ENCODE assay signal across 35 cellular contexts in the genomic region with DNA sequence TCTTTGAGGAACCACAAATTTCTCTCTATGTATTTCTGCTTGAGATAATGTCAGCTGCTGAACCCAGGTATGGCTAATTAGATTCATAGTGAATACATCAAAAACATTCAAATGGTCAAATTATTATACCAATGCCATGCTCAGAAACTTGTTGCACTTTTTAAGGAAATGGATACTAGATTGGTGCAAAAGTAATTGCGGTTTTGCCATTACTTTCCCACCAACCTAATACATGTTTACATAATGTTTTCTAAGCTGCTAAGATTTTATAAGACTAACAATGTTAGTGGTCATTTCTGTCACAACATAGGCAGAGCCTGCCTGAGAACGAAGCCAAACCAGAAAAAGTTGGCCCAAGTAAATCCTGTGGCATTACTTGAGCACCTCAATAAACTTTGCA.
DNase-seq lines count a peak whose midpoint lies in the region; ATAC-seq, FAIRE-seq and TF ChIP-seq lines count a peak whose summit lies in the region.
"Had no signal": no experiment of that assay in that cellular context is flagged by ENCODE, and none has a peak within 500 bp of the region (broad histone marks: within the 10 kb centered on the region; RNA-seq: fewer than 3 reads in every experiment).

No MANE protein-coding gene starts in this region.

- ATAC-seq in HepG2: no peak
- ATAC-seq in right lobe of liver: no peak
- no peak for ATAC-seq in GM12878
- ATAC-seq in HG02763 (IDR thresholded peaks at IDR 0.05; ENCODE audit: unreplicated experiment): no peak
- ATAC-seq: A549; CD8-positive, alpha-beta T cell had no signal

- H3K9me3 ChIP-seq in HepG2 (ENCODE audit: low read length) (peaks cover 19% of the 10 kb centered on the region; the same call in 1 of the 2 replicates), right lobe of liver (no peaks in the 10 kb centered on the region), GM12878 (replicated peaks; ENCODE audit: control insufficient read depth, insufficient read depth, low read length) (no peaks in the 10 kb centered on the region)
- H3K9me3 ChIP-seq: BE2C; BLaER1; BLaER1 treated with 17β-estradiol and CSF1 and Interleukin-3, amounts not matched to agents 10 nM and 100 nM; Caco-2 had no signal

- H3K79me2 ChIP-seq in HepG2 (ENCODE audit: insufficient read depth, low read length) (no peaks in the 10 kb centered on the region), GM12878 (ENCODE audit: control insufficient read depth, insufficient read depth, low read length) (no peaks in the 10 kb centered on the region)

- no peak for TF ChIP-seq CTCF in HepG2 (CRISPR knock-in tag; IDR thresholded peaks at IDR 0.05)
- no peak for TF ChIP-seq CTCF in right lobe of liver (IDR thresholded peaks at IDR 0.05)
- TF ChIP-seq CTCF in GM12878 (IDR thresholded peaks at IDR 0.05 in 2 of 3, conservative IDR thresholded peaks at IDR 0.05 in 1 of 3; ENCODE audit: control insufficient read depth in 2 of 3, extremely low read depth in 1 of 3, insufficient read depth in 1 of 3, low read depth in 3 of 3, low read length in 3 of 3): no peak

- FAIRE-seq in HepG2 (lab: Jason Lieb, UNC) (no peak), GM12878 (lab: Jason Lieb, UNC) (no peak)
- FAIRE-seq: A204.1, A549, D721Med had no signal

- POLR2A ChIA-PET in HepG2 (lab: Yijun Ruan, JAX): no interaction called here
- POLR2A ChIA-PET in HEK293T (lab: Yijun Ruan, JAX): no interaction called here
- POLR2A ChIA-PET in GM12878 (lab: Charles Lee): no interaction called here

- H3K4me2 ChIP-seq in HepG2 (ENCODE audit: low read depth, low read length) (no peak overlapping the region), GM12878 (ENCODE audit: control insufficient read depth, insufficient read depth) (no peak overlapping the region)
- H3K4me2 ChIP-seq: A549; BLaER1; BLaER1 treated with 17β-estradiol and CSF1 and Interleukin-3, amounts not matched to agents 10 nM and 100 nM had no signal

- TF ChIP-seq EP300 in HepG2 (IDR thresholded peaks at IDR 0.05; ENCODE audit: low read depth in 2 of 2, low read length in 2 of 2) (no peak), HepG2 (CRISPR knock-in tag; IDR thresholded peaks at IDR 0.05; ENCODE audit: borderline replicate concordance) (no peak), GM12878 (IDR thresholded peaks at IDR 0.05; ENCODE audit: borderline replicate concordance in 1 of 2, control insufficient read depth in 1 of 2, low read depth in 2 of 2, low read length in 2 of 2) (no peak)

- H2AFZ ChIP-seq in HepG2 (ENCODE audit: low read length): no peak overlapping the region
- H2AFZ ChIP-seq in GM12878 (ENCODE audit: control insufficient read depth, low read depth, low read length): no peak overlapping the region

- H3K36me3 ChIP-seq in HepG2 (replicated peaks in 1 of 2; ENCODE audit: control insufficient read depth in 1 of 2, insufficient read depth in 2 of 2, low read length in 2 of 2): no peaks in the 10 kb centered on the region
- no peaks in the 10 kb centered on the region for H3K36me3 ChIP-seq in right lobe of liver
- H3K36me3 ChIP-seq in GM12878 (ENCODE audit: control insufficient read depth in 2 of 2, insufficient read depth in 2 of 2, low read length in 1 of 2): no peaks in the 10 kb centered on the region
- H3K36me3 ChIP-seq: BE2C; BLaER1; BLaER1 treated with 17β-estradiol and CSF1 and Interleukin-3, amounts not matched to agents 10 nM and 100 nM had no signal

- in situ Hi-C loops in HepG2 (cut with HindIII; ENCODE audit: extremely low pct_ligation_motif_present, low pct_unique_long_range_greater_than_20kb) (no loop called here), GM12878 (cut with MboI) (no loop called here)

- H4K20me1 ChIP-seq in HepG2 (ENCODE audit: insufficient read depth, low read length) (no peaks in the 10 kb centered on the region), GM12878 (ENCODE audit: control insufficient read depth, insufficient read depth) (no peaks in the 10 kb centered on the region)
- H4K20me1 ChIP-seq: BLaER1; BLaER1 treated with 17β-estradiol and CSF1 and Interleukin-3, amounts not matched to agents 10 nM and 100 nM had no signal

- H3K4me3 ChIP-seq in HepG2 (replicated peaks in 1 of 3; ENCODE audit: insufficient read depth in 1 of 3, low read depth in 2 of 3, low read length in 3 of 3) (no peak overlapping the region), right lobe of liver (no peak overlapping the region), GM12878 (no peak overlapping the region)
- H3K4me3 ChIP-seq: A549; BLaER1; BLaER1 treated with 17β-estradiol and CSF1 and Interleukin-3, amounts not matched to agents 10 nM and 100 nM had no signal

- SMC1A ChIA-PET in GM12878 (lab: Charles Lee; ENCODE audit: uncharacterized antibody, unreplicated experiment): no interaction called here

- 3% methylated on average over 2 of the region's 2 CpGs for WGBS in HepG2 (ENCODE audit: low lambda C conversion rate)
- WGBS in right lobe of liver (ENCODE audit: insufficient coverage, low coverage, low lambda C conversion rate, missing lambda C conversion rate): 41% methylated on average over 2 of the region's 2 CpGs
- 0% methylated on average over 2 of the region's 2 CpGs for WGBS in GM12878 (ENCODE audit: insufficient coverage, insufficient replicate concordance, low lambda C conversion rate, missing lambda C conversion rate)

- H3K27me3 ChIP-seq in HepG2 (ENCODE audit: control insufficient read depth in 1 of 2, insufficient read depth in 2 of 2, low read length in 2 of 2): no peaks in the 10 kb centered on the region
- H3K27me3 ChIP-seq in right lobe of liver: no peaks in the 10 kb centered on the region
- no peaks in the 10 kb centered on the region for H3K27me3 ChIP-seq in GM12878 (replicated peaks in 1 of 2; ENCODE audit: control insufficient read depth in 2 of 2, insufficient read depth in 2 of 2, low read length in 1 of 2)
- H3K27me3 ChIP-seq: BE2C; BLaER1; BLaER1 treated with 17β-estradiol and CSF1 and Interleukin-3, amounts not matched to agents 10 nM and 100 nM had no signal

- CTCF ChIA-PET in HepG2 (lab: Yijun Ruan, JAX; ENCODE audit: low intra/inter-chr PET ratio, low total read pairs): no interaction called here
- CTCF ChIA-PET in HEK293T (lab: Yijun Ruan, JAX): no interaction called here
- CTCF ChIA-PET in GM12878 (lab: Yijun Ruan, JAX): no interaction called here

- intact Hi-C loops in HepG2 (cut with micrococcal nuclease; ENCODE audit: unreplicated experiment) (no loop called here), right lobe of liver (cut with DNase I) (no loop called here), GM12878 (cut with micrococcal nuclease; ENCODE audit: unreplicated experiment) (no loop called here)

- RAD21 ChIA-PET in GM12878 (lab: Charles Lee; ENCODE audit: unreplicated experiment): no interaction called here

- H3K9ac ChIP-seq in HepG2 (ENCODE audit: insufficient read depth, low read depth, low read length) (no peak overlapping the region), GM12878 (ENCODE audit: control insufficient read depth, insufficient read depth, low read length) (no peak overlapping the region)
- H3K9ac ChIP-seq: BLaER1; BLaER1 treated with 17β-estradiol and CSF1 and Interleukin-3, amounts not matched to agents 10 nM and 100 nM had no signal

- DNase-seq in HepG2 (ENCODE audit: low spot score) (no peak), right lobe of liver (no peak), HEK293T (ENCODE audit: extremely low spot score) (no peak), astrocyte of the hippocampus (ENCODE audit: low read depth, low spot score) (peak; percentile 1), GM12878 (ENCODE audit: low read depth, low spot score) (no peak), GDM1 (lab: John Stamatoyannopoulos, UW) (no peak), cerebellar nuclear complex (lab: John Stamatoyannopoulos, UW) (no peak)
- DNase-seq: 8988T; ACHN; AML-193; BE2C; C1 segment of cervical spinal cord; Caco-2; Calu3; CD4-positive, alpha-beta memory T cell; CD4-positive, alpha-beta T cell; CD4-positive, CD25-positive, alpha-beta regulatory T cell; CD8-positive, alpha-beta memory T cell; CD8-positive, alpha-beta T cell; COR-L47; DMS 273 treated with DMSO at 0.1 percent for 48 hours; DMS153; DMS53; DMS79; DMS79 treated with DMSO at 0.1 percent for 48 hours; DND-41; EL had no signal

- BruUV-seq in HepG2 (replicated peaks; lab: Mats Ljungman, UMichigan) (no TSS peak), GM12878 (replicated peaks; lab: Mats Ljungman, UMichigan) (no TSS peak)

- H3K27ac ChIP-seq in HepG2 (ENCODE audit: extremely low read length, insufficient read depth, low read length): no peak overlapping the region
- H3K27ac ChIP-seq in right lobe of liver: no peak overlapping the region
- no peak overlapping the region for H3K27ac ChIP-seq in GM12878 (ENCODE audit: control insufficient read depth, insufficient read depth)
- H3K27ac ChIP-seq: 22Rv1; A549; BLaER1; BLaER1 treated with 17β-estradiol and CSF1 and Interleukin-3, amounts not matched to agents 10 nM and 100 nM; C4-2B had no signal

- H3K4me1 ChIP-seq in HepG2 (ENCODE audit: insufficient read depth, low read length) (no peaks in the 10 kb centered on the region), right lobe of liver (no peaks in the 10 kb centered on the region), GM12878 (ENCODE audit: control insufficient read depth, insufficient read depth, low read length) (no peaks in the 10 kb centered on the region)
- H3K4me1 ChIP-seq: A549; BE2C; BLaER1; BLaER1 treated with 17β-estradiol and CSF1 and Interleukin-3, amounts not matched to agents 10 nM and 100 nM; Caco-2 had no signal

- TF ChIP-seq RAD21 in HepG2 (CRISPR knock-in tag; IDR thresholded peaks at IDR 0.05) (no peak), GM12878 (IDR thresholded peaks at IDR 0.05; ENCODE audit: insufficient read depth, low read depth, low read length) (no peak)

- TF ChIP-seq POLR2A in HepG2 (IDR thresholded peaks at IDR 0.05; ENCODE audit: insufficient read depth in 1 of 2, low read depth in 2 of 2, low read length in 2 of 2): no peak
- no peak for TF ChIP-seq POLR2A in right lobe of liver (IDR thresholded peaks at IDR 0.05)
- TF ChIP-seq POLR2A in GM12878 (IDR thresholded peaks at IDR 0.05; ENCODE audit: low read depth, low read length): no peak

TF ChIP-seq in HEK293T, 16 proteins besides CTCF, POLR2A, EP300 and RAD21 (continues in another document):
- no peak for TF ChIP-seq ARNT (IDR thresholded peaks at IDR 0.05)
- TF ChIP-seq ELF4 (IDR thresholded peaks at IDR 0.05): peak; percentile 65; the same call in 1 of the 2 replicates

TF ChIP-seq in GM12878, 131 proteins besides CTCF, POLR2A, EP300 and RAD21 (continues in another document):
- no peak for TF ChIP-seq STAT3 (IDR thresholded peaks at IDR 0.05; ENCODE audit: low read depth, low read length)
